Comparison of ENCODE assay signal across 5 cellular contexts in the genomic region with DNA sequence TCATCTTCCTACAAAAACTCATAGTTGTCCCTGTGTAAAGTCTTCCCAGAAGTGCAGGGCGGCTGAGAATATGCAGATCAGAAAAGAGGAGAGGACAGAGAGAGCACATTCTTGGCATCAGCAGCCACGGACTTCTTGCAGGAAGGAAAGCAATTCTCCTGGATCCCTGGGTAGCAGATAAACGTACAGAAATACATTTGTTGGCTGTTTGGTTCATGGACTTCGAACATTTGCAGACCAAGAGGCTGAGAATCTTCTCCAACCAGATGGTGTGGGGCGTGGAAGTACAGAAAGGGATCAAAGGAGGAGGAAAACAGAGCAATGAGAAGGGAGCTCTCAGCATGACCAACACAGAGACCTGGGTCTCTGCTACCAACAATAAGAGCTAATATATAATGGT.
A peak's percentile ranks its signal among the peaks of the same experiment; 100 is the strongest.
DNase-seq lines count a peak whose midpoint lies in the region; ATAC-seq, FAIRE-seq and TF ChIP-seq lines count a peak whose summit lies in the region.
"Not testable (repeated sequence)": the region's sequence is repeated elsewhere in the genome, so short reads cannot be mapped to it uniquely, and the experiment has no call there.

No MANE protein-coding gene starts in this region.

- ATAC-seq in left lobe of liver, result not testable (repeated sequence)

- not testable (repeated sequence) for H3K36me3 ChIP-seq in bronchial epithelial cell (ENCODE audit: control insufficient read depth, insufficient read depth, low read length)

- H3K27me3 ChIP-seq in bronchial epithelial cell (ENCODE audit: control insufficient read depth, insufficient read depth, low read length), result not testable (repeated sequence)

- not testable (repeated sequence) for H3K4me3 ChIP-seq in bronchial epithelial cell (ENCODE audit: low read depth, low read length)

- FAIRE-seq in HTR-8/SVneo (lab: Jason Lieb, UNC) (peak; percentile 9), bronchial epithelial cell (lab: Jason Lieb, UNC) (peak; percentile 99)

- not testable (repeated sequence) for TF ChIP-seq CTCF in bronchial epithelial cell (IDR thresholded peaks at IDR 0.05; ENCODE audit: insufficient read depth, low read length, severe bottlenecking)

- intact Hi-C loops in cardiac septum (cut with DNase I), result not testable (repeated sequence)

- not testable (repeated sequence) for DNase-seq in HTR-8/SVneo (ENCODE audit: insufficient read length, low spot score); bronchial epithelial cell (ENCODE audit: low read depth)
- DNase-seq in cardiac septum (ENCODE audit: low spot score) (peak; percentile 39), left lobe of liver (ENCODE audit: low spot score) (peak; percentile 32), mesenteric fat pad (ENCODE audit: low spot score) (peak; percentile 57)
